Comparison of ENCODE assay signal across 8 cellular contexts in the genomic region with DNA sequence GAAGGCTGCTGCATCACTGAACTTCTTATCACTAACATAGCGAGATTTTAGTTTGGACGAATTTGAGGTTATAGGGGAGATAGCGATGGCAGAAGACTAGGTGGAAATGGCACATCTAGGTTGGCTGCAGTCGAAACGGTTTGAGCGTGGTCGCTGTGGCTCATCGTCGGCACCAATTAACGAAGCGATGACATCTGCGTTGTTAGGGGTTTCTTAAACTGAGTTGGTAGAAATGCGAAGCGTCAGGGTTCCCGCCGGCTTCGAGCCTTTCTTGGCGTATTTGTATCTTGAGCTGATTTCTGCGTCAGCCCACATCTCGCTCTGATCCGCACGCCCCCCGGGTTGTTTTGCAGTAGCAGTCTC. TPM values are rescaled to one million over a fixed set of nuclear protein-coding genes. Genes with fewer than 3 reads are reported as not detected.
DNase-seq lines count a peak whose midpoint lies in the region; ATAC-seq lines count a peak whose summit lies in the region.

No MANE protein-coding gene starts in this region.

- H3K27ac ChIP-seq in muscle layer of colon (ENCODE audit: low read depth, low read length) = peak overlapping the region; percentile 80

- DNase-seq in EH (ENCODE audit: low read depth) (peak; percentile 59), ureter (ENCODE audit: low spot score) (no peak)
- no peak for DNase-seq in Jurkat, Clone E6-1 (ENCODE audit: low read depth, low spot score)
- peak; percentile 8 to 22 for DNase-seq in activated CD4-positive, alpha-beta T cell treated with anti-CD3 and anti-CD28 coated beads for 24 hours (ENCODE audit: low read depth in 2 of 2)
- peak; percentile 49 for DNase-seq in effector CD4-positive, alpha-beta T cell
- peak; percentile 3 to 26 for DNase-seq in stimulated activated CD8-positive, alpha-beta memory T cell treated with anti-CD3 and anti-CD28 coated beads, Interleukin-7, amount 100 ng/mL, for 1 hour (ENCODE audit: low read depth in 2 of 2)

- no peaks in the 10 kb centered on the region for H3K27me3 ChIP-seq in muscle layer of colon (ENCODE audit: control insufficient read depth in 1 of 2, insufficient read depth in 2 of 2, low read length in 2 of 2)

- ATAC-seq in GM21529 (IDR thresholded peaks at IDR 0.05; ENCODE audit: unreplicated experiment) = peak; percentile 13

- no peaks in the 10 kb centered on the region for H3K36me3 ChIP-seq in muscle layer of colon (ENCODE audit: insufficient read depth, low read length)

- peak overlapping the region; percentile 97 for H3K9ac ChIP-seq in muscle layer of colon (ENCODE audit: low read length)

- H3K4me3 ChIP-seq in Jurkat, Clone E6-1 (ENCODE audit: low read length) = peak overlapping the region; percentile 91
- peak overlapping the region; percentile 90 to 99 for H3K4me3 ChIP-seq in muscle layer of colon (ENCODE audit: low read depth in 1 of 2, low read length in 2 of 2)

- H3K4me1 ChIP-seq in muscle layer of colon (ENCODE audit: insufficient read depth, low read length) = peaks cover 33% of the 10 kb centered on the region

- H3K9me3 ChIP-seq in muscle layer of colon (ENCODE audit: low read length) = no peaks in the 10 kb centered on the region

RNA-seq across cellular contexts. Expression of a gene that starts 0.3 kb away (rescaled TPM):
- polyA plus RNA-seq in Jurkat, Clone E6-1 (2012; ENCODE audit: insufficient read depth, insufficient read length) = not detected
- 4.0 TPM for total RNA-seq in ureter

RNA-seq across cellular contexts. Expression of a gene that starts 0.8 kb away (rescaled TPM):
- 22.5 TPM for polyA plus RNA-seq in Jurkat, Clone E6-1 (2012; ENCODE audit: insufficient read depth, insufficient read length)
- 57.4 TPM for total RNA-seq in ureter

Comparison
In these comparisons a context has a peak if more than half of its experiments do, and no peak if none do; other contexts are left out.
1. DNase-seq: peak in EH (single experiment), activated CD4-positive, alpha-beta T cell treated with anti-CD3 and anti-CD28 coated beads for 24 hours (2 of 2), effector CD4-positive, alpha-beta T cell (single experiment) and stimulated activated CD8-positive, alpha-beta memory T cell treated with anti-CD3 and anti-CD28 coated beads, Interleukin-7, amount 100 ng/mL, for 1 hour (2 of 2); none in Jurkat, Clone E6-1 (single experiment) and ureter (single experiment).